Comparison of ENCODE assay signal across 9 cellular contexts in the genomic region with DNA sequence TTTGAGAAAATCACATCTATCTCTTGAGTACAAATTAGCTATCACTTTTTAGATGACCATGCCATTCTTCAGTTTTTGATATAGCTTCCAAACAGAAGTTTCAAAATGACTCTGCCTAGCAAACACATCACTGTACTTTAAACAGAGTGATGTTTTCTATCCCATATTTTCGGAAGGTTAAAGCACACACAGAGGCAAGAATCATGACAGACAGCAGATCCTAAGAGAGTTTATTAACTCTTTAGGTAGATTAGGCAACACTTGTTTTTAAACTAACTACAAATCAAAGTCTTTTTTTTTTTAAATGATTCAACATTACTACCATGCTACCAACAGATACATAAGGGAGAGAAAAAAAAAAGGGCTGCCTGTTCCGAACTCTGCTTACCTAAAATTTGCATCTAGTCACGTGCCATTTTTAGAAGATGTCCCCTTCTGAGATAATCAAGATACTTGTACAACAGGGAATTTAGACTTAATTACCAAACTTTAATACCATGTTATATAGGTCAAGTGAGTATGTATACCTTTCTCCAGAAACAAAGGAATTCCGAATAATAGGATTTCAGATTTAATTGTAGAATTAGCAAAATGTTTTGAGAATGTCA. TPM values are rescaled to one million over a fixed set of nuclear protein-coding genes. Genes with fewer than 3 reads are reported as not detected.
DNase-seq lines count a peak whose midpoint lies in the region; ATAC-seq, FAIRE-seq and TF ChIP-seq lines count a peak whose summit lies in the region.
"Had no signal": no experiment of that assay in that cellular context is flagged by ENCODE, and none has a peak within 500 bp of the region (broad histone marks: within the 10 kb centered on the region; RNA-seq: fewer than 3 reads in every experiment).

No MANE protein-coding gene starts in this region.

- H4K20me1 ChIP-seq in PC-3 (ENCODE audit: low read length) = peaks cover 3% of the 10 kb centered on the region; the same call in 1 of the 2 replicates
- peaks cover 0 to 2% of the 10 kb centered on the region in 2 experiments for H4K20me1 ChIP-seq in H1 (replicated peaks in 1 of 2; ENCODE audit: control insufficient read depth in 1 of 2, insufficient read depth in 2 of 2, low read length in 2 of 2)
- H4K20me1 ChIP-seq in osteoblast (ENCODE audit: insufficient read depth, low read length) = peaks cover 8% of the 10 kb centered on the region

- H3K4me3 ChIP-seq in CD4-positive, CD25-positive, alpha-beta regulatory T cell (ENCODE audit: low read depth, low read length) = no peak overlapping the region
- H3K4me3 ChIP-seq in PC-3 (ENCODE audit: low read length) (peak overlapping the region; percentile 93), H1 (ENCODE audit: extremely low read depth in 1 of 4, insufficient read depth in 2 of 4, low read depth in 3 of 4, low read length in 4 of 4) (peak overlapping the region in 1 of 4 experiments; percentile 99; a peak in 2 of 8 replicates), osteoblast (ENCODE audit: insufficient read depth, low read length) (peak overlapping the region; percentile 90)

- peaks cover 4 to 23% (median 7%) of the 10 kb centered on the region in 4 donors for H3K4me1 Mint-ChIP-seq in CD4-positive, CD25-positive, alpha-beta regulatory T cell

- peaks cover 74% of the 10 kb centered on the region for H3K79me2 ChIP-seq in PC-3 (ENCODE audit: low read length)
- peaks cover 7 to 66% of the 10 kb centered on the region in 2 experiments; a peak in 3 of 4 replicates for H3K79me2 ChIP-seq in H1 (ENCODE audit: control insufficient read depth in 1 of 2, insufficient read depth in 2 of 2, low read length in 2 of 2)
- peaks cover 74% of the 10 kb centered on the region for H3K79me2 ChIP-seq in osteoblast (ENCODE audit: insufficient read depth, low read length)

- H3K4me3 Mint-ChIP-seq in CD4-positive, CD25-positive, alpha-beta regulatory T cell = peak overlapping the region in 3 of 4 donors; percentile 15 to 39 (median 19)

- TF ChIP-seq POLR2A in H1 (IDR thresholded peaks at IDR 0.05; ENCODE audit: control extremely low read depth in 1 of 2, low read depth in 2 of 2, low read length in 2 of 2) = no peak

- FAIRE-seq in H1 (lab: Jason Lieb, UNC) = no peak

- H3K4me2 ChIP-seq in PC-3 (ENCODE audit: low read length) (peak overlapping the region; percentile 88), H1 (ENCODE audit: insufficient read depth in 1 of 2, low read depth in 2 of 2, low read length in 2 of 2) (peak overlapping the region; percentile 77 to 95; a peak in 2 of 4 replicates), osteoblast (ENCODE audit: insufficient read depth, low read length) (peak overlapping the region; percentile 93)

- no peak for ATAC-seq in CD4-positive, CD25-positive, alpha-beta regulatory T cell (ENCODE audit: low read depth in 2 of 2)
- ATAC-seq in PC-3 = no peak
- ATAC-seq in GM18867 (IDR thresholded peaks at IDR 0.05; ENCODE audit: unreplicated experiment) = no peak

- 72% methylated on average over 4 of the region's 4 CpGs; no CpG with 5 or more reads in 1 of the 2 experiments for WGBS in H1 (ENCODE audit: extremely low coverage in 1 of 2, insufficient coverage in 1 of 2, insufficient read length in 1 of 2, insufficient replicate concordance in 2 of 2, low coverage in 1 of 2, low lambda C conversion rate in 2 of 2, missing lambda C conversion rate in 1 of 2), 2 experiments

- intact Hi-C loops in PC-3 (cut with micrococcal nuclease) = loop anchor here (5.0 to 10.0 kb wide), 7 partner anchors 71 to 481 kb away; no protein-coding TSS in a partner anchor

- peaks cover 17% of the 10 kb centered on the region for H3K4me1 ChIP-seq in CD4-positive, CD25-positive, alpha-beta regulatory T cell (ENCODE audit: control insufficient read depth, insufficient read depth, low read length, poor library complexity, severe bottlenecking)
- H3K4me1 ChIP-seq in PC-3 (ENCODE audit: insufficient read depth, low read length) (peaks cover 32% of the 10 kb centered on the region; the same call in 1 of the 2 replicates), H1 (replicated peaks in 1 of 4; ENCODE audit: control insufficient read depth in 3 of 4, insufficient read depth in 4 of 4, low read length in 3 of 4) (peaks cover 0 to 9% (median 5%) of the 10 kb centered on the region in 4 experiments; a peak in 4 of 7 replicates), osteoblast (ENCODE audit: insufficient read depth, low read length) (peaks cover 23% of the 10 kb centered on the region)

- no peak overlapping the region for H2BK5ac ChIP-seq in H1 (ENCODE audit: low read depth, low read length)

- H2BK15ac ChIP-seq in H1 (ENCODE audit: low read length) = no peak overlapping the region

- H3F3A ChIP-seq in PC-3 (ENCODE audit: low read length, unreplicated experiment) = no peaks in the 10 kb centered on the region

- no peak overlapping the region for H3K4ac ChIP-seq in H1 (replicated peaks; ENCODE audit: insufficient read length, low read depth, low read length)

- peak overlapping the region; percentile 34 for H2BK120ac ChIP-seq in H1 (replicated peaks; ENCODE audit: low read depth, low read length)

- H3K56ac ChIP-seq in H1 (replicated peaks; ENCODE audit: insufficient read length, low read depth, low read length) = no peak overlapping the region

- peak overlapping the region; percentile 92; the same call in 1 of the 2 replicates for H3K9ac ChIP-seq in PC-3 (ENCODE audit: low read length)
- H3K9ac ChIP-seq in H1 (replicated peaks in 1 of 4; ENCODE audit: extremely low read depth in 1 of 4, low read depth in 3 of 4, low read length in 3 of 4) = no peak overlapping the region

- no peaks in the 10 kb centered on the region for H3K36me3 ChIP-seq in CD4-positive, CD25-positive, alpha-beta regulatory T cell (ENCODE audit: control insufficient read depth, insufficient read depth, low read length)
- H3K36me3 ChIP-seq in PC-3 (ENCODE audit: low read depth, low read length) (no peaks in the 10 kb centered on the region), H1 (ENCODE audit: control insufficient read depth in 2 of 4, insufficient read depth in 4 of 4, low read length in 3 of 4) (no peaks in the 10 kb centered on the region), osteoblast (ENCODE audit: insufficient read depth, low read length) (no peaks in the 10 kb centered on the region)

- H3K9me3 ChIP-seq in CD4-positive, CD25-positive, alpha-beta regulatory T cell (ENCODE audit: control insufficient read depth in 2 of 2, low read length in 2 of 2) = no peaks in the 10 kb centered on the region
- H3K9me3 ChIP-seq in PC-3 (ENCODE audit: low read length) (no peaks in the 10 kb centered on the region), H1 (ENCODE audit: insufficient read depth in 2 of 2, low read depth in 1 of 2, low read length in 1 of 2) (no peaks in the 10 kb centered on the region), osteoblast (ENCODE audit: low read depth, low read length) (no peaks in the 10 kb centered on the region)

- no peak overlapping the region for H3K27ac ChIP-seq in CD4-positive, CD25-positive, alpha-beta regulatory T cell (ENCODE audit: insufficient read depth, low read length, poor library complexity, severe bottlenecking)
- H3K27ac ChIP-seq in PC-3 (ENCODE audit: low read length) (no peak overlapping the region), H1 (ENCODE audit: low read depth, low read length) (no peak overlapping the region), osteoblast (ENCODE audit: low read depth, low read length) (peak overlapping the region; percentile 92)
- H3K27ac ChIP-seq: HL-60 had no signal

- no peak overlapping the region for H2BK12ac ChIP-seq in H1 (ENCODE audit: low read depth, low read length)

- no TSS peak for BruUV-seq in PC-3 (replicated peaks; lab: Mats Ljungman, UMichigan)

- H3K18ac ChIP-seq in H1 (ENCODE audit: extremely low read depth, low read length) = peak overlapping the region; percentile 41; the same call in 1 of the 2 replicates

- DNase-seq in CD4-positive, CD25-positive, alpha-beta regulatory T cell = no peak
- no peak for DNase-seq in PC-3
- no peak for DNase-seq in H1 (ENCODE audit: low read depth in 1 of 2, low spot score in 2 of 2)
- DNase-seq in osteoblast (ENCODE audit: insufficient read length, low spot score, missing footprints) = no peak
- no peak for DNase-seq in mesenteric fat pad (ENCODE audit: low spot score)
- DNase-seq in activated CD8-positive, alpha-beta memory T cell treated with anti-CD3 and anti-CD28 coated beads for 24 hours = no peak
- DNase-seq in hypothalamus (lab: John Stamatoyannopoulos, UW) = no peak

- peaks cover 7% of the 10 kb centered on the region for H3K23me2 ChIP-seq in H1 (ENCODE audit: low read depth, low read length)

- no peaks in the 10 kb centered on the region for H3K9me2 ChIP-seq in PC-3 (replicated peaks; ENCODE audit: low read length)

- H2AK5ac ChIP-seq in H1 (ENCODE audit: low read depth, low read length) = no peak overlapping the region

- no peak overlapping the region for H4K5ac ChIP-seq in H1 (ENCODE audit: insufficient read length, low read depth, low read length)

- no peak for TF ChIP-seq CTCF in PC-3 (conservative IDR thresholded peaks at IDR 0.05; ENCODE audit: low read depth, low read length)
- no peak for TF ChIP-seq CTCF in H1 (IDR thresholded peaks at IDR 0.05; ENCODE audit: control extremely low read depth in 1 of 3, insufficient read depth in 1 of 3, low read depth in 1 of 3, low read length in 3 of 3)
- no peak for TF ChIP-seq CTCF in osteoblast (IDR thresholded peaks at IDR 0.05; ENCODE audit: extremely low read depth, low read depth, low read length)

- POLR2A ChIA-PET in PC-3 (lab: Charles Lee; ENCODE audit: unreplicated experiment) (no interaction called here), H1 (lab: Charles Lee; ENCODE audit: partially characterized antibody) (interaction anchor here (1.0 to 2.9 kb wide), 2 partner anchors 12 to 83 kb away, joined by 3 to 11 read pairs; no protein-coding TSS in a partner anchor)

- no peaks in the 10 kb centered on the region for H3K36me3 Mint-ChIP-seq in CD4-positive, CD25-positive, alpha-beta regulatory T cell

- no peak overlapping the region for H3K27ac Mint-ChIP-seq in CD4-positive, CD25-positive, alpha-beta regulatory T cell

- H4K91ac ChIP-seq in H1 (replicated peaks; ENCODE audit: insufficient read length, low read length) = no peak overlapping the region

- H2AFZ ChIP-seq in PC-3 (ENCODE audit: low read length) = no peak overlapping the region
- no peak overlapping the region for H2AFZ ChIP-seq in H1 (ENCODE audit: low read length)
- no peak overlapping the region for H2AFZ ChIP-seq in osteoblast (ENCODE audit: low read length)

- H4K8ac ChIP-seq in H1 (ENCODE audit: extremely low read depth, insufficient read depth, low read length) = no peak overlapping the region

- H3K14ac ChIP-seq in H1 (ENCODE audit: insufficient read length) = no peak overlapping the region

- peaks cover 0 to 2% (median 0%) of the 10 kb centered on the region in 7 donors for H3K9me3 Mint-ChIP-seq in CD4-positive, CD25-positive, alpha-beta regulatory T cell

- H3K27me3 Mint-ChIP-seq in CD4-positive, CD25-positive, alpha-beta regulatory T cell = peaks cover 58% of the 10 kb centered on the region

- no peak for TF ChIP-seq RAD21 in H1 (IDR thresholded peaks at IDR 0.05 in 1 of 2, conservative IDR thresholded peaks at IDR 0.05 in 1 of 2; ENCODE audit: low read depth in 2 of 2, low read length in 2 of 2)

- no peak for TF ChIP-seq EP300 in H1 (IDR thresholded peaks at IDR 0.05; ENCODE audit: borderline replicate concordance in 1 of 2, low read depth in 2 of 2, low read length in 2 of 2)

- H3K23ac ChIP-seq in H1 (ENCODE audit: insufficient read length) = no peak overlapping the region

- CTCF ChIA-PET in PC-3 (lab: Charles Lee) (no interaction called here), H1 (lab: Charles Lee; ENCODE audit: partially characterized antibody) (interaction anchor here (0.6 kb wide), 1 partner anchor 117 kb away, joined by 6 read pairs; no protein-coding TSS in a partner anchor)

- H3K27me3 ChIP-seq in CD4-positive, CD25-positive, alpha-beta regulatory T cell (ENCODE audit: control insufficient read depth, insufficient read depth, low read length) = peaks cover 37% of the 10 kb centered on the region
- no peaks in the 10 kb centered on the region for H3K27me3 ChIP-seq in PC-3 (ENCODE audit: low read length)
- no peaks in the 10 kb centered on the region for H3K27me3 ChIP-seq in H1 (replicated peaks in 1 of 4; ENCODE audit: control insufficient read depth in 3 of 4, extremely low read depth in 1 of 4, insufficient read depth in 3 of 4, low read length in 3 of 4)
- H3K27me3 ChIP-seq in osteoblast (ENCODE audit: insufficient read depth, low read length) = no peaks in the 10 kb centered on the region

- no peaks in the 10 kb centered on the region for H3K79me1 ChIP-seq in H1 (ENCODE audit: low read depth, low read length)

- H2BK20ac ChIP-seq in H1 (ENCODE audit: low read length) = no peak overlapping the region

RNA-seq across cellular contexts. Expression of a gene that starts 2.7 kb away (rescaled TPM):
- total RNA-seq in CD4-positive, CD25-positive, alpha-beta regulatory T cell = 58.4 TPM
- 10 to 100 TPM; 27.9 to 39.5 (median 32.5) TPM for polyA plus RNA-seq in CD4-positive, CD25-positive, alpha-beta regulatory T cell
- total RNA-seq in PC-3 (2014; rRNA removed) (36.4 and 38.8 TPM in 2 replicates), osteoblast (102 and 111 TPM in 2 replicates), mesenteric fat pad (144 TPM)
- total RNA-seq in H1 (2021; fragmentation: NEBNext Ultra II Directional; extraction: Animal tissue kit (Norgen Biotek cat#: 25700)) = 57.0 and 60.0 TPM in 2 replicates
- 37.3 and 53.7 TPM in 2 replicates for polyA plus RNA-seq in H1 (2011; rRNA removed)
- 44.9 TPM for polyA plus RNA-seq in H1 (2011; cell fraction: cytosol; rRNA removed)
- 79.2 TPM for polyA plus RNA-seq in H1 (2011; cell fraction: nucleus; rRNA removed)
- polyA plus RNA-seq in H1 (2012, experiment 1 of 2) = 37.4 to 53.8 TPM (median 42.8 TPM) in 4 replicates
- 5.5 TPM for polyA plus RNA-seq in H1 (2012, experiment 2 of 2)
- 103 TPM for polyA plus RNA-seq in H1 (2013, experiment 1 of 2)
- 90.3 TPM for polyA plus RNA-seq in H1 (2013, experiment 2 of 2)
- 87.8 and 88.3 TPM in 2 replicates for polyA minus RNA-seq in H1 (2011; rRNA and poly(A)+ RNA removed)
- 42.3 TPM for polyA minus RNA-seq in H1 (2011; cell fraction: cytosol; rRNA and poly(A)+ RNA removed)
- 108 TPM for polyA minus RNA-seq in H1 (2011; cell fraction: nucleus; rRNA and poly(A)+ RNA removed)
